8 cellular contexts compared by ENCODE assay signal in genomic region chrX:78327370-78328048, GRCh38. TPM values are rescaled to one million over a fixed set of nuclear protein-coding genes. Genes with fewer than 3 reads are reported as not detected.
DNase-seq lines count a peak whose midpoint lies in the region; ATAC-seq and TF ChIP-seq lines count a peak whose summit lies in the region.

Gene CYSLTR1, minus strand, starts transcription at chrX:78327611. Its CDS starts 53,865 bp downstream, at chrX:78273746.

- H3K4me1 Mint-ChIP-seq in T-cell (peaks cover 51 to 65% (median 60%) of the 10 kb centered on the region in 3 donors), nephron (peaks cover 20% of the 10 kb centered on the region)

- DNase-seq in T-cell (no peak), SW480 (ENCODE audit: low spot score) (no peak), AG08395 (ENCODE audit: low spot score) (no peak), GOT3 (lab: John Stamatoyannopoulos, UW) (no peak), KG1 (lab: John Stamatoyannopoulos, UW) (no peak)

- no peak for TF ChIP-seq CTCF in nephron (IDR thresholded peaks at IDR 0.05; ENCODE audit: unreplicated experiment in 3 of 3)

- POLR2A ChIA-PET in T-cell (lab: Charles Lee), result interaction anchor here (0.5 to 0.7 kb wide), 4 partner anchors 12 to 1054 kb away, joined by 3 read pairs; no protein-coding TSS in a partner anchor

- CTCF ChIA-PET in T-cell (lab: Charles Lee), result no interaction called here

- ATAC-seq in GM18870 (IDR thresholded peaks at IDR 0.05; ENCODE audit: unreplicated experiment) (peak; percentile 44), HG02938 (IDR thresholded peaks at IDR 0.05; ENCODE audit: unreplicated experiment) (peak; percentile 33), T-cell (replicated peaks in 1 of 4) (peak in 3 of 4 experiments; percentile 28 to 32 (median 31))

- H3K4me3 Mint-ChIP-seq in T-cell (peak within 1 kb of the TSS; percentile 71 to 87 (median 74)), nephron (peak within 1 kb of the TSS in 2 of 3 experiments; percentile 22 to 36)

- H3K36me3 Mint-ChIP-seq in T-cell, result no peaks in the 10 kb centered on the region
- no peaks in the 10 kb centered on the region for H3K36me3 Mint-ChIP-seq in nephron (ENCODE audit: low read depth)

- peaks cover 0 to 15% of the 10 kb centered on the region in 2 donors for H3K27me3 Mint-ChIP-seq in T-cell
- H3K27me3 Mint-ChIP-seq in nephron (ENCODE audit: low read depth), result no peaks in the 10 kb centered on the region

- H3K9me3 Mint-ChIP-seq in T-cell (no peaks in the 10 kb centered on the region), nephron (no peaks in the 10 kb centered on the region)

- H3K27ac Mint-ChIP-seq in T-cell (peak within 1 kb of the TSS; percentile 82 to 89), nephron (peak within 1 kb of the TSS; percentile 23 to 49 (median 25))

RNA-seq across cellular contexts. Expression of gene CYSLTR1, which starts in this region (rescaled TPM):
- total RNA-seq in T-cell, result 10 to 100 TPM; 10.6 to 17.9 (median 11.4) TPM
